9 cellular contexts compared by ENCODE assay signal in the genomic region with DNA sequence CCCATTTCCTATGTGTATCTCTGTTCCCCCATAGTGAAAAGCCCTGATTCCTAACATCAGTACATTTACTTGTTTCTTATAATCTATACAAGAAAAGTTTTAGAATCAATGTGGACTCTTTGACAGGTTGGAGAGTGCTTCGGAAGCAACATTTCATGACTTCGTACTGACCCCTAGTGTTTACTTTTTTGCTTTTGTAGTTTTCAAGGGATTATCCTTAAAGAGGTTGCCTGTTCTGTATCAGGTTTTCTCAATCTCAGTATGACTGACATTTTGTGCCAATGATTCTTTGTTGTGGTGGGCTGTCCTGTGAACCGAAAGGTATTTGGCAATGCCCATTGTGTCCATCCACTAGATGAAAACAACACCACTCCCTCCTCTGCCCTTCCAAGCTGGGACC. TPM values are rescaled to one million over a fixed set of nuclear protein-coding genes. Genes with fewer than 3 reads are reported as not detected.
DNase-seq lines count a peak whose midpoint lies in the region; ATAC-seq, FAIRE-seq and TF ChIP-seq lines count a peak whose summit lies in the region.
"Had no signal": no experiment of that assay in that cellular context is flagged by ENCODE, and none has a peak within 500 bp of the region (broad histone marks: within the 10 kb centered on the region; RNA-seq: fewer than 3 reads in every experiment).

No MANE protein-coding gene starts in this region.

- H3K9me3 ChIP-seq in endothelial cell of umbilical vein (replicated peaks; ENCODE audit: control insufficient read depth, insufficient read depth, low read length): no peaks in the 10 kb centered on the region
- H3K9me3 ChIP-seq: BLaER1 treated with 17β-estradiol and CSF1 and Interleukin-3, amounts not matched to agents 10 nM and 100 nM had no signal

- CTCF ChIA-PET in endothelial cell of umbilical vein (lab: Charles Lee): interaction anchor here (1.0 to 6.4 kb wide), 19 partner anchors 11 to 828 kb away, joined by 3 to 173 read pairs (median 7); no protein-coding TSS in a partner anchor

- H2AFZ ChIP-seq in endothelial cell of umbilical vein (ENCODE audit: low read depth, low read length): no peak overlapping the region

- no peaks in the 10 kb centered on the region for H3K9me3 Mint-ChIP-seq in activated CD4-positive, alpha-beta T cell treated with anti-CD3 and anti-CD28 coated beads, Interleukin-2, amount 10 ng/mL, durations not matched to agents 24 days and 14 days

- no peak overlapping the region for H3K4me3 Mint-ChIP-seq in activated CD4-positive, alpha-beta T cell treated with anti-CD3 and anti-CD28 coated beads, Interleukin-2, amount 10 ng/mL, durations not matched to agents 24 days and 14 days

- intact Hi-C loops in endothelial cell of umbilical vein (cut with micrococcal nuclease): loop anchor here (1.0 kb wide), 1 partner anchor 326 kb away; no protein-coding TSS in a partner anchor
- intact Hi-C loops in activated CD4-positive, alpha-beta T cell treated with anti-CD3 and anti-CD28 coated beads, Interleukin-2, amount 10 ng/mL, durations not matched to agents 24 days and 14 days (cut with micrococcal nuclease): loop anchor here (1.0 kb wide), 2 partner anchors 20 to 326 kb away; no protein-coding TSS in a partner anchor

- ATAC-seq in HG02623 (IDR thresholded peaks at IDR 0.05; ENCODE audit: unreplicated experiment): peak; percentile 66

- H3K9ac ChIP-seq in endothelial cell of umbilical vein (replicated peaks; ENCODE audit: extremely low read depth, insufficient read depth, low read length): no peak overlapping the region
- H3K9ac ChIP-seq: BLaER1 treated with 17β-estradiol and CSF1 and Interleukin-3, amounts not matched to agents 10 nM and 100 nM had no signal

- H3K4me1 ChIP-seq in endothelial cell of umbilical vein (ENCODE audit: control insufficient read depth, extremely low read depth, insufficient read depth, low read length): no peaks in the 10 kb centered on the region
- H3K4me1 ChIP-seq: BLaER1 treated with 17β-estradiol and CSF1 and Interleukin-3, amounts not matched to agents 10 nM and 100 nM had no signal

- no peak for TF ChIP-seq POLR2A in endothelial cell of umbilical vein (IDR thresholded peaks at IDR 0.05; ENCODE audit: low read depth, low read length)

- H3K36me3 Mint-ChIP-seq in activated CD4-positive, alpha-beta T cell treated with anti-CD3 and anti-CD28 coated beads, Interleukin-2, amount 10 ng/mL, durations not matched to agents 24 days and 14 days (ENCODE audit: low read depth): no peaks in the 10 kb centered on the region

- H3K79me2 ChIP-seq in endothelial cell of umbilical vein (ENCODE audit: control insufficient read depth, insufficient read depth, low read length): no peaks in the 10 kb centered on the region

- no peak overlapping the region for H3K4me3 ChIP-seq in endothelial cell of umbilical vein (replicated peaks in 1 of 3; ENCODE audit: insufficient read depth in 1 of 3, low read depth in 1 of 3, low read length in 3 of 3)
- H3K4me3 ChIP-seq: BLaER1 treated with 17β-estradiol and CSF1 and Interleukin-3, amounts not matched to agents 10 nM and 100 nM had no signal

- DNase-seq in NCI-H1694 treated with DMSO at 0.1 percent for 48 hours (lab: John Stamatoyannopoulos, UW): peak; percentile 1
- DNase-seq in NCI-H1694 (lab: John Stamatoyannopoulos, UW): no peak
- peak; percentile 44 for DNase-seq in NCI-H345 treated with DMSO at 0.1 percent for 48 hours (lab: John Stamatoyannopoulos, UW; ENCODE audit: unreplicated experiment)
- peak; percentile 36 for DNase-seq in endothelial cell of umbilical vein (ENCODE audit: low read depth, low spot score)
- DNase-seq in retina: peak; percentile 32
- DNase-seq in activated CD4-positive, alpha-beta T cell treated with anti-CD3 and anti-CD28 coated beads, Interleukin-2, amount 10 ng/mL, durations not matched to agents 24 days and 14 days: no peak
- DNase-seq in islet precursor cell: no peak

- H3K27ac ChIP-seq in endothelial cell of umbilical vein (ENCODE audit: insufficient read depth, low read depth, low read length): no peak overlapping the region
- H3K27ac ChIP-seq: BLaER1 treated with 17β-estradiol and CSF1 and Interleukin-3, amounts not matched to agents 10 nM and 100 nM had no signal

- H4K20me1 ChIP-seq in endothelial cell of umbilical vein (replicated peaks; ENCODE audit: control insufficient read depth, extremely low read depth, insufficient read depth, low read length): no peaks in the 10 kb centered on the region
- H4K20me1 ChIP-seq: BLaER1 treated with 17β-estradiol and CSF1 and Interleukin-3, amounts not matched to agents 10 nM and 100 nM had no signal

- POLR2A ChIA-PET in endothelial cell of umbilical vein (lab: Charles Lee): no interaction called here

- H3K27me3 ChIP-seq in endothelial cell of umbilical vein (ENCODE audit: control insufficient read depth in 2 of 2, insufficient read depth in 2 of 2, low read length in 2 of 2): peaks cover 4 to 5% of the 10 kb centered on the region in 2 experiments
- H3K27me3 ChIP-seq: BLaER1 treated with 17β-estradiol and CSF1 and Interleukin-3, amounts not matched to agents 10 nM and 100 nM had no signal

- H3K9me1 ChIP-seq in endothelial cell of umbilical vein (replicated peaks; ENCODE audit: control insufficient read depth, extremely low read depth, insufficient read depth, low read length): no peaks in the 10 kb centered on the region

- dilution Hi-C loops in endothelial cell of umbilical vein (cut with MboI; ENCODE audit: extremely low pct_ligation_motif_present, low sequenced_read_pairs): no loop called here

- no peaks in the 10 kb centered on the region for H3K36me3 ChIP-seq in endothelial cell of umbilical vein (ENCODE audit: control insufficient read depth in 2 of 2, extremely low read depth in 1 of 2, insufficient read depth in 2 of 2, low read length in 2 of 2)
- H3K36me3 ChIP-seq: BLaER1 treated with 17β-estradiol and CSF1 and Interleukin-3, amounts not matched to agents 10 nM and 100 nM had no signal

- peaks cover 31% of the 10 kb centered on the region for H3K27me3 Mint-ChIP-seq in activated CD4-positive, alpha-beta T cell treated with anti-CD3 and anti-CD28 coated beads, Interleukin-2, amount 10 ng/mL, durations not matched to agents 24 days and 14 days

- H3K4me1 Mint-ChIP-seq in activated CD4-positive, alpha-beta T cell treated with anti-CD3 and anti-CD28 coated beads, Interleukin-2, amount 10 ng/mL, durations not matched to agents 24 days and 14 days: no peaks in the 10 kb centered on the region

- H3K4me2 ChIP-seq in endothelial cell of umbilical vein (ENCODE audit: insufficient read depth, low read length): no peak overlapping the region
- H3K4me2 ChIP-seq: BLaER1 treated with 17β-estradiol and CSF1 and Interleukin-3, amounts not matched to agents 10 nM and 100 nM had no signal

- peak; percentile 8 to 28 for TF ChIP-seq CTCF in endothelial cell of umbilical vein (IDR thresholded peaks at IDR 0.05; ENCODE audit: extremely low read depth in 1 of 2, insufficient read depth in 1 of 2, low read depth in 1 of 2, low read length in 2 of 2)

- no peak overlapping the region for H3K27ac Mint-ChIP-seq in activated CD4-positive, alpha-beta T cell treated with anti-CD3 and anti-CD28 coated beads, Interleukin-2, amount 10 ng/mL, durations not matched to agents 24 days and 14 days

- BruUV-seq in endothelial cell of umbilical vein (replicated peaks; lab: Mats Ljungman, UMichigan): no TSS peak

- peak; percentile 52 for FAIRE-seq in endothelial cell of umbilical vein (lab: Jason Lieb, UNC)

TF ChIP-seq in endothelial cell of umbilical vein, 7 proteins besides CTCF, POLR2A, EP300 and RAD21:
- TF ChIP-seq POLR2AphosphoS5 (IDR thresholded peaks at IDR 0.05; ENCODE audit: insufficient read depth, low read depth, low read length) (no peak), EZH2 (IDR thresholded peaks at IDR 0.05; ENCODE audit: borderline replicate concordance, low read depth, low read length, severe bottlenecking) (no peak), MYC (IDR thresholded peaks at IDR 0.05; ENCODE audit: low read depth, low read length) (no peak), GATA2 (IDR thresholded peaks at IDR 0.05; ENCODE audit: insufficient read depth, insufficient read length, low read depth, low read length) (no peak), JUN (IDR thresholded peaks at IDR 0.05; ENCODE audit: borderline replicate concordance, insufficient read depth, insufficient read length, low read depth) (no peak), FOS (IDR thresholded peaks at IDR 0.05; ENCODE audit: borderline replicate concordance, insufficient read depth, low read length) (no peak)
- TF ChIP-seq, protein P1, sequence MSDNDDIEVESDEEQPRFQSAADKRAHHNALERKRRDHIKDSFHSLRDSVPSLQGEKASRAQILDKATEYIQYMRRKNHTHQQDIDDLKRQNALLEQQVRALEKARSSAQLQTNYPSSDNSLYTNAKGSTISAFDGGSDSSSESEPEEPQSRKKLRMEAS (IDR thresholded peaks at IDR 0.05; ENCODE audit: insufficient read depth, insufficient read length): no peak
TF ChIP-seq in endothelial cell of umbilical vein: peak in this region for 0.

RNA-seq across cellular contexts. Expression of a gene that starts 43.3 kb away (rescaled TPM):
- 0.24 and 0.39 TPM in 2 replicates for total RNA-seq in endothelial cell of umbilical vein
- 2.0 and 2.5 TPM in 2 replicates for polyA plus RNA-seq in endothelial cell of umbilical vein
- polyA plus RNA-seq in endothelial cell of umbilical vein (2011; cell fraction: cytosol; rRNA removed): 5.7 and 10.5 TPM in 2 replicates
- 15.3 and 26.8 TPM in 2 replicates for polyA plus RNA-seq in endothelial cell of umbilical vein (2011; cell fraction: nucleus; rRNA removed)
- polyA plus RNA-seq in endothelial cell of umbilical vein (2012): 0.34 and 10.5 TPM in 2 replicates
- 0.83 and 2.8 TPM in 2 replicates for polyA minus RNA-seq in endothelial cell of umbilical vein
- not detected for polyA minus RNA-seq in endothelial cell of umbilical vein (2011; cell fraction: cytosol; rRNA and poly(A)+ RNA removed)
- 7.7 and 14.2 TPM in 2 replicates for polyA minus RNA-seq in endothelial cell of umbilical vein (2011; cell fraction: nucleus; rRNA and poly(A)+ RNA removed)
- not detected in 2 replicates for total RNA-seq in activated CD4-positive, alpha-beta T cell treated with anti-CD3 and anti-CD28 coated beads, Interleukin-2, amount 10 ng/mL, durations not matched to agents 24 days and 14 days

Comparison
In these comparisons a context has a peak if more than half of its experiments do, and no peak if none do; other contexts are left out.
1. DNase-seq: peak in NCI-H1694 treated with DMSO at 0.1 percent for 48 hours (single experiment), NCI-H345 treated with DMSO at 0.1 percent for 48 hours (single experiment), endothelial cell of umbilical vein (single experiment) and retina (single experiment); none in NCI-H1694 (single experiment), activated CD4-positive, alpha-beta T cell treated with anti-CD3 and anti-CD28 coated beads, Interleukin-2, amount 10 ng/mL, durations not matched to agents 24 days and 14 days (single experiment) and islet precursor cell (single experiment).